In genomic region chr3:172135766-172136729, GRCh38 we compare ENCODE assay signal across 9 cellular contexts.
DNase-seq lines count a peak whose midpoint lies in the region; ATAC-seq and TF ChIP-seq lines count a peak whose summit lies in the region.
"Had no signal": no experiment of that assay in that cellular context is flagged by ENCODE, and none has a peak within 500 bp of the region (broad histone marks: within the 10 kb centered on the region; RNA-seq: fewer than 3 reads in every experiment).

No MANE protein-coding gene starts in this region.

- peak overlapping the region; percentile 92 for H3K27ac Mint-ChIP-seq in GM23338
- H3K27ac Mint-ChIP-seq in activated naive CD4-positive, alpha-beta T cell treated with anti-CD3 and anti-CD28 coated beads for 36 hours: no peak overlapping the region

- H3K4me1 Mint-ChIP-seq in GM23338: peaks cover 68% of the 10 kb centered on the region
- H3K4me1 Mint-ChIP-seq in activated naive CD4-positive, alpha-beta T cell treated with anti-CD3 and anti-CD28 coated beads for 36 hours (ENCODE audit: low read depth): peaks cover 47% of the 10 kb centered on the region

- H3K79me2 ChIP-seq in GM23338 (replicated peaks; ENCODE audit: insufficient read depth): peaks cover 41% of the 10 kb centered on the region

- POLR2A ChIA-PET in RWPE1 (lab: Yijun Ruan, JAX; ENCODE audit: low non-redundant PET): no interaction called here

- intact Hi-C loops in gastrocnemius medialis (cut with DNase I; ENCODE audit: low total_unique reads): no loop called here
- intact Hi-C loops in activated naive CD4-positive, alpha-beta T cell treated with anti-CD3 and anti-CD28 coated beads for 36 hours (cut with micrococcal nuclease): no loop called here

- TF ChIP-seq POLR2A in gastrocnemius medialis (IDR thresholded peaks at IDR 0.05): no peak

- in situ Hi-C loops in gastrocnemius medialis (cut with MboI; ENCODE audit: low sequenced_read_pairs in 4 of 4): no loop called here

- DNase-seq in GM23338 (ENCODE audit: low spot score) (peak; percentile 66), RWPE1 (ENCODE audit: low spot score) (no peak), fibroblast of gingiva (ENCODE audit: low read depth) (peak; percentile 89), gastrocnemius medialis (no peak), NCI-H2107 treated with DMSO at 0.1 percent for 48 hours (lab: John Stamatoyannopoulos, UW; ENCODE audit: unreplicated experiment) (no peak), NAMALWA (ENCODE audit: low spot score) (no peak), BE2C (no peak)
- DNase-seq in activated naive CD4-positive, alpha-beta T cell treated with anti-CD3 and anti-CD28 coated beads for 36 hours: no peak
- DNase-seq: testis had no signal

- H3K4me1 ChIP-seq in GM23338 (ENCODE audit: insufficient read depth) (peaks cover 83% of the 10 kb centered on the region), gastrocnemius medialis (peaks cover 92 to 94% of the 10 kb centered on the region in 2 donors), BE2C (peaks cover 22% of the 10 kb centered on the region)

- peak overlapping the region; percentile 61 for H3K4me2 ChIP-seq in GM23338

- H4K20me1 ChIP-seq in GM23338 (replicated peaks; ENCODE audit: insufficient read depth): no peaks in the 10 kb centered on the region

- no peaks in the 10 kb centered on the region for H3K9me2 ChIP-seq in GM23338 (ENCODE audit: insufficient read depth)

- no peaks in the 10 kb centered on the region for H3K36me3 ChIP-seq in GM23338 (ENCODE audit: insufficient read depth)
- no peaks in the 10 kb centered on the region for H3K36me3 ChIP-seq in gastrocnemius medialis
- H3K36me3 ChIP-seq in BE2C: no peaks in the 10 kb centered on the region

- H3K27ac ChIP-seq in GM23338 (ENCODE audit: low read depth): peak overlapping the region; percentile 93
- peak overlapping the region; percentile 88 for H3K27ac ChIP-seq in RWPE1
- H3K27ac ChIP-seq in gastrocnemius medialis: peak overlapping the region; percentile 74 to 99 (median 85)
- H3K27ac ChIP-seq: testis had no signal

- H3K27me3 ChIP-seq in GM23338 (ENCODE audit: insufficient read depth) (no peaks in the 10 kb centered on the region), gastrocnemius medialis (no peaks in the 10 kb centered on the region), BE2C (no peaks in the 10 kb centered on the region)
- H3K27me3 ChIP-seq: testis had no signal

- TF ChIP-seq CTCF in GM23338 (conservative IDR thresholded peaks at IDR 0.05; ENCODE audit: low read depth in 2 of 2): no peak
- TF ChIP-seq CTCF in RWPE1 (conservative IDR thresholded peaks at IDR 0.05; ENCODE audit: low read depth): no peak
- TF ChIP-seq CTCF in gastrocnemius medialis (IDR thresholded peaks at IDR 0.05 in 4 of 5, conservative IDR thresholded peaks at IDR 0.05 in 1 of 5): no peak
- TF ChIP-seq CTCF in BE2C (IDR thresholded peaks at IDR 0.05; ENCODE audit: low read depth, low read length): no peak

- H3K4me3 Mint-ChIP-seq in GM23338: peak overlapping the region; percentile 27; the same call in 1 of the 3 replicates
- H3K4me3 Mint-ChIP-seq in activated naive CD4-positive, alpha-beta T cell treated with anti-CD3 and anti-CD28 coated beads for 36 hours: no peak overlapping the region

- CTCF ChIA-PET in RWPE1 (lab: Yijun Ruan, JAX): interaction anchor here (0.8 kb wide), 1 partner anchor 120 kb away, joined by 4 read pairs; no protein-coding TSS in a partner anchor
- CTCF ChIA-PET in activated naive CD4-positive, alpha-beta T cell treated with anti-CD3 and anti-CD28 coated beads for 36 hours (lab: Charles Lee): interaction anchor here (2.0 kb wide), 1 partner anchor 29 kb away, joined by 5 read pairs; no protein-coding TSS in a partner anchor

- H3K9me3 ChIP-seq in gastrocnemius medialis (no peaks in the 10 kb centered on the region), BE2C (no peaks in the 10 kb centered on the region)
- H3K9me3 ChIP-seq: testis had no signal

- H3K4me3 ChIP-seq in GM23338: no peak overlapping the region
- no peak overlapping the region for H3K4me3 ChIP-seq in gastrocnemius medialis
- H3K4me3 ChIP-seq in BE2C (ENCODE audit: low read depth, low read length): no peak overlapping the region
- H3K4me3 ChIP-seq: testis had no signal

- ATAC-seq in GM23338 (peak; percentile 65), gastrocnemius medialis (no peak)

- no peaks in the 10 kb centered on the region for H3K27me3 Mint-ChIP-seq in GM23338 (ENCODE audit: insufficient read depth, low read depth, poor library complexity)
- H3K27me3 Mint-ChIP-seq in activated naive CD4-positive, alpha-beta T cell treated with anti-CD3 and anti-CD28 coated beads for 36 hours (ENCODE audit: low read depth): no peaks in the 10 kb centered on the region

- H3F3A ChIP-seq in GM23338 (replicated peaks; ENCODE audit: low read depth): peaks cover 4% of the 10 kb centered on the region; the same call in 1 of the 2 replicates

- H2AFZ ChIP-seq in GM23338: no peak overlapping the region

- peaks cover 28% of the 10 kb centered on the region for H3K36me3 Mint-ChIP-seq in GM23338 (ENCODE audit: low read depth)
- H3K36me3 Mint-ChIP-seq in activated naive CD4-positive, alpha-beta T cell treated with anti-CD3 and anti-CD28 coated beads for 36 hours (ENCODE audit: low read depth): peaks cover 2% of the 10 kb centered on the region

- no peaks in the 10 kb centered on the region for H3K9me3 Mint-ChIP-seq in GM23338
- no peaks in the 10 kb centered on the region for H3K9me3 Mint-ChIP-seq in activated naive CD4-positive, alpha-beta T cell treated with anti-CD3 and anti-CD28 coated beads for 36 hours

TF ChIP-seq in GM23338, 12 proteins besides CTCF, POLR2A, EP300 and RAD21:
- TF ChIP-seq ZNF462 (CRISPR knock-in tag; IDR thresholded peaks at IDR 0.05) (peak; percentile 88), NANOG (IDR thresholded peaks at IDR 0.05; ENCODE audit: borderline replicate concordance) (no peak)
TF ChIP-seq in GM23338: peak in this region for 1.

Comparison
In these comparisons a context has a peak if more than half of its experiments do, and no peak if none do; other contexts are left out.
1. DNase-seq: peak in GM23338 (single experiment) and fibroblast of gingiva (single experiment); none in RWPE1 (single experiment), gastrocnemius medialis (0 of 2), NCI-H2107 treated with DMSO at 0.1 percent for 48 hours (single experiment), activated naive CD4-positive, alpha-beta T cell treated with anti-CD3 and anti-CD28 coated beads for 36 hours (single experiment), NAMALWA (single experiment) and BE2C (single experiment).
2. Peak in every context shown above with its lines, with median percentiles within 50 percentile points of each other: H3K27ac ChIP-seq.